8 cellular contexts compared by ENCODE assay signal in genomic region chr1:118185083-118185899, GRCh38.
DNase-seq lines count a peak whose midpoint lies in the region; ATAC-seq and TF ChIP-seq lines count a peak whose summit lies in the region.

Gene SPAG17 (minus strand): TSS chr1:118185228. CDS start chr1:118185157, 71 bp downstream.

- H3K4me3 ChIP-seq in retinal pigment epithelial cell (ENCODE audit: low read length) = peak within 1 kb of the TSS; percentile 58

- peak; percentile 21 for DNase-seq in CMK (ENCODE audit: low read depth)
- DNase-seq in HuH-7 (ENCODE audit: low spot score) = peak; percentile 7
- peak in 30 of 56 donors; percentile 0 to 52 (median 10) for DNase-seq in amygdala (lab: John Stamatoyannopoulos, UW)
- peak; percentile 84 for DNase-seq in iPS DF 19.7 (ENCODE audit: low read depth, low spot score)
- peak; percentile 9 for DNase-seq in retinal pigment epithelial cell (ENCODE audit: low read depth)
- DNase-seq in NCI-H1436 (lab: John Stamatoyannopoulos, UW) = no peak

- ATAC-seq in HG02759 (IDR thresholded peaks at IDR 0.05; ENCODE audit: unreplicated experiment) = no peak
- no peak for ATAC-seq in activated CD4-positive, CD25-positive, alpha-beta regulatory T cell treated with anti-CD3 and anti-CD28 coated beads, Interleukin-2, amount 50 U/mL, for 24 hours

- TF ChIP-seq CTCF in retinal pigment epithelial cell (conservative IDR thresholded peaks at IDR 0.05; ENCODE audit: low read depth, low read length) = peak; percentile 60
